ENCODE assay signal across 9 cellular contexts in the genomic region with DNA sequence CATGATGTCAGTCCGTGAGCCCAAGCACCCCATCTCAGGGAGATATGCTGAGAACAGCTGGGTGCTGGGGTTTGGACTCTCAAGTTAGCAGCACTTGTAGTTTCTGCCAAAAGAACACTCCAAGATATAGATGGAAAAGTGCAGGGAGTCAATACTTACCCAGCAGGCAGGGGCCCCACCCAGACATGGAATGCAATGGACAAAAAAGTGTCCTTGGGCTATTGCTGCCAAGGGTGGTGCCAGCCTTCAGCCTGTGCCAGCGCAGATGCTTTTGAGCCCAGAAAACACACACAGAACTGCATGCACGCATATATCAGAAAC. TPM values are rescaled to one million over a fixed set of nuclear protein-coding genes. Genes with fewer than 3 reads are reported as not detected.
DNase-seq lines count a peak whose midpoint lies in the region; ATAC-seq and TF ChIP-seq lines count a peak whose summit lies in the region.
"Had no signal": no experiment of that assay in that cellular context is flagged by ENCODE, and none has a peak within 500 bp of the region (broad histone marks: within the 10 kb centered on the region; RNA-seq: fewer than 3 reads in every experiment).

No MANE protein-coding gene starts in this region.

- H3K9me3 ChIP-seq in esophagus muscularis mucosa (no peaks in the 10 kb centered on the region), upper lobe of right lung (no peaks in the 10 kb centered on the region)

- H3K27me3 ChIP-seq in esophagus muscularis mucosa (no peaks in the 10 kb centered on the region), upper lobe of right lung (no peaks in the 10 kb centered on the region), foreskin keratinocyte (no peaks in the 10 kb centered on the region)

- peak; percentile 79 for ATAC-seq in upper lobe of right lung
- no peak for ATAC-seq in foreskin keratinocyte
- no peak for ATAC-seq in HG03095 (IDR thresholded peaks at IDR 0.05; ENCODE audit: unreplicated experiment)

- intact Hi-C loops in esophagus muscularis mucosa (cut with DNase I) = loop anchor here (2.0 kb wide), 1 partner anchor 127 kb away; no protein-coding TSS in a partner anchor
- intact Hi-C loops in upper lobe of right lung (cut with DNase I) = no loop called here

- DNase-seq in DMS 273 (lab: John Stamatoyannopoulos, UW; ENCODE audit: unreplicated experiment) = peak; percentile 72
- no peak for DNase-seq in DMS 273 treated with DMSO at 0.1 percent for 48 hours (lab: John Stamatoyannopoulos, UW)
- no peak for DNase-seq in esophagus muscularis mucosa (ENCODE audit: extremely low spot score)
- DNase-seq in myocyte (ENCODE audit: low read depth) = peak; percentile 92
- DNase-seq in upper lobe of right lung = peak; percentile 80
- no peak for DNase-seq in stimulated activated CD4-positive, alpha-beta T cell treated with anti-CD3 and anti-CD28 coated beads, Interleukin-12 subunit alpha, Interleukin-12 subunit beta, amount 100 ng/mL, for 4 hours
- DNase-seq in foreskin keratinocyte = no peak

- no peak overlapping the region for H3K4me3 ChIP-seq in esophagus muscularis mucosa
- no peak overlapping the region for H3K4me3 ChIP-seq in upper lobe of right lung

- TF ChIP-seq CTCF in esophagus muscularis mucosa (IDR thresholded peaks at IDR 0.05) (no peak), upper lobe of right lung (IDR thresholded peaks at IDR 0.05) (no peak), foreskin keratinocyte (conservative IDR thresholded peaks at IDR 0.05) (no peak)

- H3K4me1 ChIP-seq in esophagus muscularis mucosa = peaks cover 65 to 72% (median 68%) of the 10 kb centered on the region in 4 donors
- H3K4me1 ChIP-seq in upper lobe of right lung = peaks cover 74% of the 10 kb centered on the region
- peaks cover 48% of the 10 kb centered on the region for H3K4me1 ChIP-seq in foreskin keratinocyte

- TF ChIP-seq POLR2A in esophagus muscularis mucosa (IDR thresholded peaks at IDR 0.05; ENCODE audit: low read depth) = no peak

- no peak for TF ChIP-seq EP300 in esophagus muscularis mucosa (IDR thresholded peaks at IDR 0.05)

- H3K36me3 ChIP-seq in esophagus muscularis mucosa (no peaks in the 10 kb centered on the region), upper lobe of right lung (no peaks in the 10 kb centered on the region)

- 51% methylated on average over 3 of the region's 3 CpGs for WGBS in esophagus muscularis mucosa

- H3K27ac ChIP-seq in esophagus muscularis mucosa (replicated peaks in 1 of 4) (peak overlapping the region; percentile 93 to 100 (median 98)), upper lobe of right lung (peak overlapping the region; percentile 96), foreskin keratinocyte (no peak overlapping the region)
- H3K27ac ChIP-seq: 22Rv1 had no signal

RNA-seq across cellular contexts. Expression of a gene that starts 17.0 kb away (rescaled TPM):
- total RNA-seq in esophagus muscularis mucosa = 100 to 1,000 TPM in 1 of 4 donors, 10 to 100 TPM in 3; 58.6 to 105 (median 98.4) TPM
- total RNA-seq in myocyte = 78.2 and 114 TPM in 2 replicates
- 43.7 TPM for polyA plus RNA-seq in myocyte (2012)
- total RNA-seq in upper lobe of right lung = 50.6 TPM
- total RNA-seq in foreskin keratinocyte = 20.2 and 20.7 TPM in 2 replicates
- polyA plus RNA-seq in foreskin keratinocyte = 8.0 and 8.7 TPM in 2 replicates

RNA-seq across cellular contexts. Expression of a gene that starts 52.5 kb away (rescaled TPM):
- total RNA-seq in esophagus muscularis mucosa = 10 to 100 TPM; 37.1 to 63.0 (median 46.5) TPM
- total RNA-seq in myocyte = 30.7 and 42.9 TPM in 2 replicates
- 12.4 TPM for polyA plus RNA-seq in myocyte (2012)
- 24.9 TPM for total RNA-seq in upper lobe of right lung
- total RNA-seq in foreskin keratinocyte = 10.0 and 10.1 TPM in 2 replicates
- polyA plus RNA-seq in foreskin keratinocyte = 2.3 and 3.0 TPM in 2 replicates

Comparison
In these comparisons a context has a peak if more than half of its experiments do, and no peak if none do; other contexts are left out.
1. DNase-seq: peak in DMS 273 (single experiment), myocyte (single experiment) and upper lobe of right lung (single experiment); none in DMS 273 treated with DMSO at 0.1 percent for 48 hours (single experiment), esophagus muscularis mucosa (single experiment), stimulated activated CD4-positive, alpha-beta T cell treated with anti-CD3 and anti-CD28 coated beads, Interleukin-12 subunit alpha, Interleukin-12 subunit beta, amount 100 ng/mL, for 4 hours (single experiment) and foreskin keratinocyte (0 of 2).